16 cellular contexts compared by ENCODE assay signal in genomic region chr3:128987297-128987696, GRCh38. TPM values are rescaled to one million over a fixed set of nuclear protein-coding genes. Genes with fewer than 3 reads are reported as not detected.
A peak's percentile ranks its signal among the peaks of the same experiment; 100 is the strongest.
DNase-seq lines count a peak whose midpoint lies in the region; ATAC-seq and TF ChIP-seq lines count a peak whose summit lies in the region.
"Had no signal": no experiment of that assay in that cellular context is flagged by ENCODE, and none has a peak within 500 bp of the region (broad histone marks: within the 10 kb centered on the region; RNA-seq: fewer than 3 reads in every experiment).

No MANE protein-coding gene starts in this region.

- H3K27me3 ChIP-seq in DND-41 (ENCODE audit: insufficient read depth, low read length, poor library complexity) (no peaks in the 10 kb centered on the region), endodermal cell (ENCODE audit: control insufficient read depth, insufficient read depth, low read length, poor library complexity, severe bottlenecking) (peaks cover 13% of the 10 kb centered on the region)

- H3K4me2 ChIP-seq in DND-41 (ENCODE audit: insufficient read depth, low read length), result no peak overlapping the region

- TF ChIP-seq CTCF in DND-41 (IDR thresholded peaks at IDR 0.05; ENCODE audit: borderline replicate concordance, extremely low read depth, low read length, poor library complexity, severe bottlenecking) (no peak), HEK293 (tag by site-specific recombination; IDR thresholded peaks at IDR 0.05) (no peak), endodermal cell (conservative IDR thresholded peaks at IDR 0.05) (peak; percentile 10), progenitor cell of endocrine pancreas (IDR thresholded peaks at IDR 0.05; ENCODE audit: unreplicated experiment) (no peak), coronary artery (IDR thresholded peaks at IDR 0.05) (no peak)

- H3K27ac ChIP-seq in DND-41 (ENCODE audit: low read length), result no peak overlapping the region
- H3K27ac ChIP-seq in HEK293 (ENCODE audit: extremely low read depth, low read depth, low read length), result no peak overlapping the region
- H3K27ac ChIP-seq in endodermal cell (ENCODE audit: low read depth, low read length), result no peak overlapping the region
- no peak overlapping the region for H3K27ac ChIP-seq in coronary artery

- no peaks in the 10 kb centered on the region for H3K79me2 ChIP-seq in DND-41 (ENCODE audit: insufficient read depth, low read length)

- DNase-seq in DND-41, result no peak
- no peak for DNase-seq in endodermal cell
- DNase-seq in progenitor cell of endocrine pancreas (ENCODE audit: low spot score, unreplicated experiment), result no peak
- DNase-seq in coronary artery (ENCODE audit: low spot score), result no peak
- DNase-seq: C1 segment of cervical spinal cord; Calu3; CD4-positive, alpha-beta memory T cell; COR-L47; DMS53; DMS79 treated with DMSO at 0.1 percent for 48 hours; GOT3 had no signal

- H3K27ac Mint-ChIP-seq in endodermal cell (no peak overlapping the region), progenitor cell of endocrine pancreas (peak overlapping the region; percentile 24)
- H3K27ac Mint-ChIP-seq: CD4-positive, alpha-beta memory T cell had no signal

- H3K4me1 ChIP-seq in DND-41 (ENCODE audit: insufficient read depth, low read length), result no peaks in the 10 kb centered on the region
- H3K4me1 ChIP-seq in HEK293 (ENCODE audit: control insufficient read depth, insufficient read depth, low read length), result no peaks in the 10 kb centered on the region
- no peaks in the 10 kb centered on the region for H3K4me1 ChIP-seq in endodermal cell (ENCODE audit: control insufficient read depth, insufficient read depth, low read length)
- H3K4me1 ChIP-seq: HAP-1 had no signal

- H3K9ac ChIP-seq in DND-41 (ENCODE audit: low read depth, low read length), result no peak overlapping the region
- no peak overlapping the region for H3K9ac ChIP-seq in endodermal cell (ENCODE audit: extremely low read depth, low read length, poor library complexity, severe bottlenecking)

- H3K9me3 ChIP-seq in DND-41 (ENCODE audit: insufficient read depth, low read length, severe bottlenecking), result no peaks in the 10 kb centered on the region
- H3K9me3 ChIP-seq in HEK293 (ENCODE audit: control insufficient read depth, insufficient read depth, low read depth, low read length), result no peaks in the 10 kb centered on the region
- H3K9me3 ChIP-seq in endodermal cell (ENCODE audit: control insufficient read depth, low read length), result no peaks in the 10 kb centered on the region
- H3K9me3 ChIP-seq: HAP-1 had no signal

- POLR2A ChIA-PET in HEK293 (lab: Yijun Ruan, JAX), result no interaction called here

- WGBS in endodermal cell (ENCODE audit: insufficient coverage in 1 of 2, insufficient read length in 1 of 2), 2 experiments, result 88 to 94% methylated on average over 6 to 7 of the region's 7 CpGs

- peak; percentile 49; the same call in 2 of the 3 replicates for ATAC-seq in DND-41 (ENCODE audit: insufficient read depth, low read depth)
- no peak for ATAC-seq in HG03432 (IDR thresholded peaks at IDR 0.05; ENCODE audit: unreplicated experiment)

- no peak overlapping the region for H2AFZ ChIP-seq in DND-41 (ENCODE audit: low read depth, low read length)

- peaks cover 8% of the 10 kb centered on the region for H3K4me1 Mint-ChIP-seq in endodermal cell
- peaks cover 8% of the 10 kb centered on the region for H3K4me1 Mint-ChIP-seq in progenitor cell of endocrine pancreas (ENCODE audit: low read depth)
- H3K4me1 Mint-ChIP-seq: CD4-positive, alpha-beta memory T cell had no signal

- CTCF ChIA-PET in HEK293 (lab: Yijun Ruan, JAX), result interaction anchor here (2.6 kb wide), 1 partner anchor 17 kb away, joined by 11 read pairs; no protein-coding TSS in a partner anchor

- no peaks in the 10 kb centered on the region for H3K36me3 Mint-ChIP-seq in endodermal cell (ENCODE audit: low read depth)
- no peaks in the 10 kb centered on the region for H3K36me3 Mint-ChIP-seq in progenitor cell of endocrine pancreas (ENCODE audit: insufficient read depth)
- H3K36me3 Mint-ChIP-seq: CD4-positive, alpha-beta memory T cell had no signal

- H3K36me3 ChIP-seq in DND-41 (ENCODE audit: insufficient read depth, low read length) (no peaks in the 10 kb centered on the region), HEK293 (ENCODE audit: control insufficient read depth in 2 of 2, insufficient read depth in 1 of 2, low read length in 2 of 2) (no peaks in the 10 kb centered on the region), endodermal cell (ENCODE audit: control insufficient read depth, insufficient read depth, low read length) (no peaks in the 10 kb centered on the region)
- H3K36me3 ChIP-seq: HAP-1 had no signal

- H4K20me1 ChIP-seq in DND-41 (ENCODE audit: insufficient read depth, low read length), result no peaks in the 10 kb centered on the region

- H3K9me3 Mint-ChIP-seq in endodermal cell (no peaks in the 10 kb centered on the region), progenitor cell of endocrine pancreas (ENCODE audit: low read depth) (no peaks in the 10 kb centered on the region)
- H3K9me3 Mint-ChIP-seq: CD4-positive, alpha-beta memory T cell had no signal

- H3K4me3 ChIP-seq in DND-41 (ENCODE audit: low read depth in 1 of 2, low read length in 2 of 2) (no peak overlapping the region), HEK293 (ENCODE audit: low read depth, low read length) (no peak overlapping the region), endodermal cell (ENCODE audit: low read length) (no peak overlapping the region), coronary artery (no peak overlapping the region)
- H3K4me3 ChIP-seq: HAP-1 had no signal

- H3K27me3 Mint-ChIP-seq in endodermal cell (ENCODE audit: insufficient read depth) (peaks cover 30% of the 10 kb centered on the region), progenitor cell of endocrine pancreas (peaks cover 4% of the 10 kb centered on the region)
- H3K27me3 Mint-ChIP-seq: CD4-positive, alpha-beta memory T cell had no signal

- no peak overlapping the region for H3K4me3 Mint-ChIP-seq in endodermal cell
- H3K4me3 Mint-ChIP-seq in progenitor cell of endocrine pancreas (ENCODE audit: low read depth), result no peak overlapping the region
- H3K4me3 Mint-ChIP-seq: CD4-positive, alpha-beta memory T cell had no signal

TF ChIP-seq in HEK293, 187 proteins besides CTCF, POLR2A, EP300 and RAD21:
- TF ChIP-seq ZNF791 (tag by site-specific recombination; IDR thresholded peaks at IDR 0.05) (no peak), KLF1 (tag by site-specific recombination; IDR thresholded peaks at IDR 0.05) (peak; percentile 37; the same call in 1 of the 2 replicates)
- TF ChIP-seq, protein P1, sequence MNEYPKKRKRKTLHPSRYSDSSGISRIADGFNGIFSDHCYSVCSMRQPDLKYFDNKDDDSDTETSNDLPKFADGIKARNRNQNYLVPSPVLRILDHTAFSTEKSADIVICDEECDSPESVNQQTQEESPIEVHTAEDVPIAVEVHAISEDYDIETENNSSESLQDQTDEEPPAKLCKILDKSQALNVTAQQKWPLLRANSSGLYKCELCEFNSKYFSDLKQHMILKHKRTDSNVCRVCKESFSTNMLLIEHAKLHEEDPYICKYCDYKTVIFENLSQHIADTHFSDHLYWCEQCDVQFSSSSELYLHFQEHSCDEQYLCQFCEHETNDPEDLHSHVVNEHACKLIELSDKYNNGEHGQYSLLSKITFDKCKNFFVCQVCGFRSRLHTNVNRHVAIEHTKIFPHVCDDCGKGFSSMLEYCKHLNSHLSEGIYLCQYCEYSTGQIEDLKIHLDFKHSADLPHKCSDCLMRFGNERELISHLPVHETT (tag by site-specific recombination; IDR thresholded peaks at IDR 0.05), result no peak

RNA-seq across cellular contexts. Expression of gene CFAP92, which starts 6.6 kb away (rescaled TPM):
- 1 to 10 TPM; 1.3 to 3.0 TPM for total RNA-seq in endodermal cell
- polyA plus RNA-seq in endodermal cell (2013, experiment 1 of 2), result 11.9 TPM
- 13.2 TPM for polyA plus RNA-seq in endodermal cell (2013, experiment 2 of 2)
- total RNA-seq in progenitor cell of endocrine pancreas, result 2.4 and 2.7 TPM in 2 replicates
- total RNA-seq: A673 had no signal
- polyA plus RNA-seq: BJ had no signal

RNA-seq across cellular contexts. Expression of gene EFCC1, which starts 13.8 kb away (rescaled TPM):
- total RNA-seq in endodermal cell (under 1 TPM; 0.31 to 0.93 TPM), progenitor cell of endocrine pancreas (0.60 TPM in 2 replicates)
- polyA plus RNA-seq in endodermal cell (2013, experiment 1 of 2), result 26.5 TPM
- polyA plus RNA-seq in endodermal cell (2013, experiment 2 of 2), result 23.8 TPM
- total RNA-seq: A673; Calu3; CD4-positive, alpha-beta memory T cell had no signal
- polyA plus RNA-seq: BJ; CD4-positive, alpha-beta memory T cell had no signal
